16 cellular contexts compared by ENCODE assay signal in the genomic region with DNA sequence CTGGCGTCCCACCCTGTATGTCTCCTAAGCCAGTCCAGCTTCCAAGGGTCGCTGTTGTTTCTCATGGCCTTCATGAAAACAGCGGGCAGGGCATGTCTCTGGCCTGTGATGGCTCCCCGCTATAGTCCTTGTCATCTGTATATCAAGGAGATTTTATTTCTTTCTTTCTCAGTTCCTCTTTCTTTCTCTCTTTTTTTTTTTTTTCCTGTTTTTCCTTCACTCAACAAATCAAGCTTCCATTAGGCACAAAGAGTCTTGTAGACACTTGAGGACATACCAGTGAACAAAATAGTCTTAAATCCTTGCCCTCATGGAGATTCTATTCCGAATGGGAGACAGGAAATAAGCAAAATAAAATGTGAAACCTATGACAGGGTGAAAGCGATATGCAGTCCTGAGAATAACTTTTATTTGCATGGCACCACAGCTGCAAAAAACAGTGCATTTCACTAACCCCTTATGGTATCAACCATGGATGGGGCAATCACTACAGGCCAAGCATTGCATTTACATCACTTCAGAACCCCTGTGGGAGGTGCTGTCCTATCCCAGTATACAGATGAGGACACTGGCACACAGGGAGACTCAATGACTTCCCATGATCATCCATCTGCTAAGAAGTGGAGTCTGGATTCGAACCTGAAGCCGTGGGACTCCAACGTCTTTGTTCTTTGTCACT. TPM values are rescaled to one million over a fixed set of nuclear protein-coding genes. Genes with fewer than 3 reads are reported as not detected.
A peak's percentile ranks its signal among the peaks of the same experiment; 100 is the strongest.
DNase-seq lines count a peak whose midpoint lies in the region; ATAC-seq and TF ChIP-seq lines count a peak whose summit lies in the region.
"Had no signal": no experiment of that assay in that cellular context is flagged by ENCODE, and none has a peak within 500 bp of the region (broad histone marks: within the 10 kb centered on the region; RNA-seq: fewer than 3 reads in every experiment).

No MANE protein-coding gene starts in this region.

- in situ Hi-C loops in transverse colon (cut with MboI; ENCODE audit: low pct_ligation_motif_present in 1 of 4, low pct_unique_long_range_greater_than_20kb in 1 of 4, low sequenced_read_pairs in 3 of 4) = no loop called here

- H2AFZ ChIP-seq in SU-DHL-6 (ENCODE audit: low read depth, low read length, severe bottlenecking) = no peak overlapping the region

- H4K20me1 ChIP-seq in BLaER1 = no peaks in the 10 kb centered on the region
- H4K20me1 ChIP-seq in SU-DHL-6 (ENCODE audit: low read depth, low read length) = no peaks in the 10 kb centered on the region

- H3K27ac Mint-ChIP-seq in glutamatergic neuron (ENCODE audit: unreplicated experiment) = no peak overlapping the region

- 0 out of 2 replicates have a peak overlapping the region, but pooled peaks have one; percentile 40 for H3K27ac ChIP-seq in BLaER1
- peak overlapping the region; percentile 97 for H3K27ac ChIP-seq in SU-DHL-6 (ENCODE audit: low read depth, low read length)
- H3K27ac ChIP-seq in transverse colon = no peak overlapping the region
- H3K27ac ChIP-seq: neutrophil had no signal

- peaks cover 84% of the 10 kb centered on the region for H3K4me1 ChIP-seq in BLaER1
- peaks cover 40 to 65% (median 50%) of the 10 kb centered on the region in 4 donors for H3K4me1 ChIP-seq in transverse colon

- peaks cover 23% of the 10 kb centered on the region for H3K79me2 ChIP-seq in SU-DHL-6 (ENCODE audit: insufficient read depth, low read length)

- peaks cover 81% of the 10 kb centered on the region for H3F3A ChIP-seq in SU-DHL-6 (ENCODE audit: insufficient read depth)

- H3K4me1 Mint-ChIP-seq in glutamatergic neuron (ENCODE audit: low read depth, unreplicated experiment) = peaks cover 23% of the 10 kb centered on the region

- H3K4me3 Mint-ChIP-seq in glutamatergic neuron (ENCODE audit: unreplicated experiment) = no peak overlapping the region
- H3K4me3 Mint-ChIP-seq: central memory CD8-positive, alpha-beta T cell had no signal

- no peaks in the 10 kb centered on the region for H3K9me2 ChIP-seq in SU-DHL-6 (replicated peaks; ENCODE audit: insufficient read depth, low read length)

- H3K36me3 ChIP-seq in BLaER1 = no peaks in the 10 kb centered on the region
- peaks cover 5% of the 10 kb centered on the region; the same call in 1 of the 2 replicates for H3K36me3 ChIP-seq in SU-DHL-6 (ENCODE audit: low read length)
- H3K36me3 ChIP-seq in transverse colon = no peaks in the 10 kb centered on the region
- H3K36me3 ChIP-seq: neutrophil had no signal

- TF ChIP-seq EP300 in transverse colon (IDR thresholded peaks at IDR 0.05; ENCODE audit: low read depth) = no peak

- H3K9ac ChIP-seq in BLaER1 (no peak overlapping the region), SU-DHL-6 (ENCODE audit: low read length) (peak overlapping the region; percentile 62)

- H3K4me2 ChIP-seq in BLaER1 (peak overlapping the region; percentile 29), SU-DHL-6 (ENCODE audit: low read depth, low read length, poor library complexity, severe bottlenecking) (peak overlapping the region; percentile 52)

- no peak for TF ChIP-seq POLR2A in transverse colon (IDR thresholded peaks at IDR 0.05)

- intact Hi-C loops in transverse colon (cut with DNase I; ENCODE audit: low total_unique reads) = no loop called here

- TF ChIP-seq CTCF in SU-DHL-6 (IDR thresholded peaks at IDR 0.05; ENCODE audit: insufficient read depth, low read length, poor library complexity, severe bottlenecking) (no peak), glutamatergic neuron (IDR thresholded peaks at IDR 0.05; ENCODE audit: partially characterized antibody, unreplicated experiment) (no peak), transverse colon (IDR thresholded peaks at IDR 0.05) (no peak)

- H3K9me3 ChIP-seq in BLaER1 = peaks cover 9% of the 10 kb centered on the region; the same call in 1 of the 2 replicates
- H3K9me3 ChIP-seq in SU-DHL-6 (ENCODE audit: insufficient read depth, low read length) = 0 out of 2 replicates have a peak, but pooled peaks cover 7% of the 10 kb centered on the region
- no peaks in the 10 kb centered on the region for H3K9me3 ChIP-seq in transverse colon
- H3K9me3 ChIP-seq: neutrophil had no signal

- H3K36me3 Mint-ChIP-seq in glutamatergic neuron (ENCODE audit: unreplicated experiment) = peaks cover 11% of the 10 kb centered on the region

- peaks cover 2% of the 10 kb centered on the region for H3K27me3 Mint-ChIP-seq in glutamatergic neuron (ENCODE audit: unreplicated experiment)
- H3K27me3 Mint-ChIP-seq: central memory CD8-positive, alpha-beta T cell had no signal

- peak; percentile 23 for ATAC-seq in GM19328 (IDR thresholded peaks at IDR 0.05; ENCODE audit: unreplicated experiment)
- peak; percentile 33 for ATAC-seq in HG02981 (IDR thresholded peaks at IDR 0.05; ENCODE audit: unreplicated experiment)

- H3K9me3 Mint-ChIP-seq in glutamatergic neuron (ENCODE audit: unreplicated experiment) = peaks cover 1% of the 10 kb centered on the region
- H3K9me3 Mint-ChIP-seq: central memory CD8-positive, alpha-beta T cell had no signal

- no peak for DNase-seq in EL
- DNase-seq in glutamatergic neuron = no peak
- DNase-seq in stimulated activated CD4-positive, alpha-beta T cell treated with anti-CD3 and anti-CD28 coated beads, Interleukin-1b, Interleukin-23, amount 100 ng/mL, for 48 hours = no peak
- no peak for DNase-seq in transverse colon
- DNase-seq: activated gamma-delta T cell treated with Interleukin-2 at 50 U/mL for 16 hours; DMS79; kidney; NCI-H2029 treated with DMSO at 0.1 percent for 48 hours; stimulated activated CD4-positive, alpha-beta T cell treated with anti-CD3 and anti-CD28 coated beads, Interleukin-15, amount 100 ng/mL, for 24 hours; stimulated activated naive CD4-positive, alpha-beta T cell had no signal

- no peak overlapping the region for H3K4me3 ChIP-seq in BLaER1
- peak overlapping the region; percentile 5 for H3K4me3 ChIP-seq in SU-DHL-6 (ENCODE audit: insufficient read depth, low read length, poor library complexity, severe bottlenecking)
- no peak overlapping the region for H3K4me3 ChIP-seq in transverse colon

- H3K27me3 ChIP-seq in BLaER1 (no peaks in the 10 kb centered on the region), SU-DHL-6 (ENCODE audit: low read length) (no peaks in the 10 kb centered on the region), transverse colon (no peaks in the 10 kb centered on the region)

- 80 to 85% methylated on average over 1 to 9 of the region's 9 CpGs for WGBS in transverse colon (ENCODE audit: low coverage in 1 of 2), 2 donors

RNA-seq across cellular contexts. Expression of a gene that starts 50.7 kb away (rescaled TPM):
- total RNA-seq in glutamatergic neuron (ENCODE audit: unreplicated experiment) (10.0 TPM), transverse colon (10 to 100 TPM; 36.7 to 81.8 (median 59.5) TPM)

Comparison
In these comparisons a context has a peak if more than half of its experiments do, and no peak if none do; other contexts are left out.
1. H3K27ac ChIP-seq: peak in BLaER1 (single experiment) and SU-DHL-6 (single experiment); none in transverse colon (0 of 4).